Comparison of ENCODE assay signal across 18 cellular contexts in the genomic region with DNA sequence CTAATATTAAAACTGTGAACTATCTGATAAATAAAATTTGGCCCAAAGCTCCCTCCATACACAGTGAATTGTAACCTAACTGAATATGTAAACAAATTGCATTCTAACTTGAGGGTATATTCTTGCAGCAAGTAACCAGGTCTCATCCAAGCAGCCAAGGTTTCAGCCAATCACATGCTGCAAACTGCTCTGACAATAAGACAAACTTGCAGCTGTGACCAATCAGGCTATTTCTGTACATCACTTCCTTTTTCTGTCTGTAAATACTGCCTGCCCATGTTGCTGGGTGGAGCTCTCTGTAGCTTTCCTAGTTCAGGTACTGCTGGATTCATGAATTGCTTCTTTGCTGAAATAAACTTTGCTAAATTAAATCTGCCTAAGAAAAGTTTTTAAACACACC.
"Had no signal": no experiment of that assay in that cellular context is flagged by ENCODE, and none has a peak within 500 bp of the region (broad histone marks: within the 10 kb centered on the region; RNA-seq: fewer than 3 reads in every experiment).

No MANE protein-coding gene starts in this region.

- FAIRE-seq: colon had no signal

- ATAC-seq: activated T-cell treated with anti-CD3 and anti-CD28 coated beads, Interleukin-2, amount 50 U/mL, for 72 hours; natural killer cell treated with Interleukin-12 subunit alpha and Interleukin-12 subunit beta and Interleukin-15 and Interleukin-18, amount 100 ng/mL, for 72 hours; right cardiac atrium; stimulated activated naive B cell treated with anti-CD40 and anti-IgM and Interleukin-4, amounts not matched to agents 10 μg/mL and 1 μg/mL and 100 μg/mL, for 72 hours had no signal

- H3K4me1 ChIP-seq: tibial artery, uterus had no signal

- DNase-seq: activated CD4-positive, alpha-beta T cell treated with anti-CD3 and anti-CD28 coated beads, Interleukin-2, amount 10 ng/mL, durations not matched to agents 24 days and 14 days; activated CD4-positive, CD25-positive, alpha-beta regulatory T cell; activated CD8-positive, alpha-beta memory T cell treated with anti-CD3 and anti-CD28 coated beads, Interleukin-2, amount 50 U/mL, for 48 hours; activated gamma-delta T cell treated with Interleukin-2 at 50 U/mL for 16 hours; activated T-cell treated with anti-CD3 and anti-CD28 coated beads, Interleukin-2, amount 50 U/mL, for 72 hours; amniotic stem cell; caudate nucleus; occipital lobe; right cardiac atrium; stimulated activated CD4-positive, alpha-beta T cell treated with anti-CD3 and anti-CD28 coated beads, Interleukin-15, amount 100 ng/mL, for 24 hours; stimulated activated CD4-positive, alpha-beta T cell treated with anti-CD3 and anti-CD28 coated beads, Interleukin-4, amount 100 ng/mL, for 1 hour; stimulated activated naive B cell treated with anti-CD40 and anti-IgM and Interleukin-4, amounts not matched to agents 10 μg/mL and 1 μg/mL and 100 μg/mL, for 72 hours; tibial artery; uterus had no signal

- H3K36me3 ChIP-seq: tibial artery, uterus had no signal

- H3K4me2 ChIP-seq: hepatocyte had no signal

- H3K9me3 ChIP-seq: tibial artery, uterus had no signal

- H2AFZ ChIP-seq: hepatocyte had no signal

- H3K79me2 ChIP-seq: hepatocyte had no signal

- H3K27me3 ChIP-seq: hepatocyte, tibial artery, uterus had no signal

- H3K27ac ChIP-seq: hepatocyte, skin epidermis, tibial artery, uterus had no signal

- H3K4me3 ChIP-seq: hepatocyte, skin epidermis, tibial artery, uterus had no signal
